ENCODE assay signal across 19 cellular contexts in the genomic region with DNA sequence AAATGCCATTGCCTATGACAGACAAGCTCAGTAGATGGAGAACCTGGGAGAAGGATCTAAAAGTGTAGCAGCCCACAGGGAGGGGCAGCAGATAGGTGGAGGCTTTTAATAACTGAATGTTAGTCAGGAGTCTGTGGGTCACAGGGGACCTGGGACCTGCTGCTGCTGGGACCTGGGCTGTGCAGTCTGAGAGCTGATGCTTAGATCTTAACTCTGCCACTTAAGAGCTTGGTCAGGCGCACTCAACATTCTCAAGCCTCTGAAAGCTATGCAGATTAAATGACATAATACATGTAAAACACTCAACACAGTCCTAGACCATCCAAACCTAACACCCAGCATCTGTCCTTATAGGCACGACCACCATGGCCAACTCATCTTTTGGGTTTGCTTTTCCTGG.
DNase-seq lines count a peak whose midpoint lies in the region; TF ChIP-seq lines count a peak whose summit lies in the region.
"Had no signal": no experiment of that assay in that cellular context is flagged by ENCODE, and none has a peak within 500 bp of the region (broad histone marks: within the 10 kb centered on the region; RNA-seq: fewer than 3 reads in every experiment).

No MANE protein-coding gene starts in this region.

- H3K9me3 ChIP-seq in HEK293 (ENCODE audit: control insufficient read depth, insufficient read depth, low read depth, low read length), result no peaks in the 10 kb centered on the region
- H3K9me3 ChIP-seq in esophagus squamous epithelium, result no peaks in the 10 kb centered on the region
- H3K9me3 ChIP-seq in thyroid gland, result no peaks in the 10 kb centered on the region
- H3K9me3 ChIP-seq: BLaER1, HAP-1 had no signal

- intact Hi-C loops in esophagus squamous epithelium (cut with DNase I), result no loop called here
- intact Hi-C loops in thyroid gland (cut with DNase I), result no loop called here

- no peak for TF ChIP-seq POLR2A in esophagus squamous epithelium (IDR thresholded peaks at IDR 0.05)
- TF ChIP-seq POLR2A in thyroid gland (IDR thresholded peaks at IDR 0.05), result no peak

- H3K27me3 ChIP-seq in esophagus squamous epithelium, result no peaks in the 10 kb centered on the region
- no peaks in the 10 kb centered on the region for H3K27me3 ChIP-seq in thyroid gland
- H3K27me3 ChIP-seq: BLaER1 had no signal

- POLR2A ChIA-PET in HEK293 (lab: Yijun Ruan, JAX), result interaction anchor here (0.6 kb wide), 1 partner anchor 1094 kb away, joined by 4 read pairs; no protein-coding TSS in a partner anchor

- H3K27ac ChIP-seq in HEK293 (ENCODE audit: extremely low read depth, low read depth, low read length) (peak overlapping the region; percentile 59), esophagus squamous epithelium (peak overlapping the region; percentile 10 to 80 (median 64)), thyroid gland (no peak overlapping the region)
- H3K27ac ChIP-seq: BLaER1, KMS-11, PC-9 had no signal

- WGBS in esophagus squamous epithelium, 2 donors, result 75 to 83% methylated on average over 1 to 2 of the region's 2 CpGs
- 33 to 57% methylated on average over 2 of the region's 2 CpGs for WGBS in thyroid gland, 2 donors

- H3K4me1 ChIP-seq in HEK293 (ENCODE audit: control insufficient read depth, insufficient read depth, low read length) (peaks cover 20% of the 10 kb centered on the region), esophagus squamous epithelium (peaks cover 5 to 42% (median 13%) of the 10 kb centered on the region in 3 donors), thyroid gland (peaks cover 5 to 18% of the 10 kb centered on the region in 2 donors)
- H3K4me1 ChIP-seq: BLaER1, HAP-1 had no signal

- DNase-seq in NCI-H524 (lab: John Stamatoyannopoulos, UW), result peak; percentile 21 to 76
- DNase-seq in esophagus squamous epithelium (lab: John Stamatoyannopoulos, UW), result no peak
- DNase-seq in thyroid gland, result peak; percentile 31 to 47
- DNase-seq in HCEC 1CT, result no peak
- DNase-seq in ureter (ENCODE audit: low spot score), result no peak
- DNase-seq in HPDE6-E6E7 (ENCODE audit: extremely low spot score), result no peak
- DNase-seq: CD4-positive, alpha-beta T cell; COR-L47; IMR-90; NCI-H2081; NCI-H748 treated with DMSO at 0.1 percent for 48 hours; PC-9; RPMI8226; SIG-M5 had no signal

- H3K4me3 ChIP-seq in HEK293 (ENCODE audit: low read depth, low read length), result no peak overlapping the region
- no peak overlapping the region for H3K4me3 ChIP-seq in esophagus squamous epithelium
- H3K4me3 ChIP-seq in thyroid gland (replicated peaks in 1 of 3), result no peak overlapping the region
- H3K4me3 ChIP-seq: BLaER1, GM23338, HAP-1, PC-9 had no signal

- no peak for TF ChIP-seq CTCF in HEK293 (tag by site-specific recombination; IDR thresholded peaks at IDR 0.05)
- no peak for TF ChIP-seq CTCF in esophagus squamous epithelium (IDR thresholded peaks at IDR 0.05)
- TF ChIP-seq CTCF in thyroid gland (IDR thresholded peaks at IDR 0.05), result no peak

- CTCF ChIA-PET in HEK293 (lab: Yijun Ruan, JAX), result interaction anchor here (0.7 to 1.0 kb wide), 3 partner anchors 174 to 310 kb away, joined by 3 read pairs; no protein-coding TSS in a partner anchor

- no peaks in the 10 kb centered on the region for H3K36me3 ChIP-seq in HEK293 (ENCODE audit: control insufficient read depth in 2 of 2, insufficient read depth in 1 of 2, low read length in 2 of 2)
- no peaks in the 10 kb centered on the region for H3K36me3 ChIP-seq in esophagus squamous epithelium
- H3K36me3 ChIP-seq in thyroid gland, result no peaks in the 10 kb centered on the region
- H3K36me3 ChIP-seq: BLaER1, HAP-1 had no signal

TF ChIP-seq in HEK293, 187 proteins besides CTCF, POLR2A, EP300 and RAD21:
- TF ChIP-seq YY1 (tag by site-specific recombination; IDR thresholded peaks at IDR 0.05), result no peak
- peak; percentile 47; the same call in 1 of the 2 replicates for TF ChIP-seq ZNF664 (tag by site-specific recombination; IDR thresholded peaks at IDR 0.05)
- TF ChIP-seq ZNF248 (tag by site-specific recombination; IDR thresholded peaks at IDR 0.05), result no peak
- TF ChIP-seq ZNF37A (tag by site-specific recombination; IDR thresholded peaks at IDR 0.05), result no peak

Comparison
In these comparisons a context has a peak if more than half of its experiments do, and no peak if none do; other contexts are left out.
1. H3K27ac ChIP-seq: peak in HEK293 (single experiment) and esophagus squamous epithelium (4 of 4); none in thyroid gland (0 of 3).
2. DNase-seq: peak in NCI-H524 (2 of 2) and thyroid gland (2 of 2); none in esophagus squamous epithelium (single experiment), HCEC 1CT (single experiment), ureter (single experiment) and HPDE6-E6E7 (single experiment).